14 cellular contexts compared by ENCODE assay signal in the genomic region with DNA sequence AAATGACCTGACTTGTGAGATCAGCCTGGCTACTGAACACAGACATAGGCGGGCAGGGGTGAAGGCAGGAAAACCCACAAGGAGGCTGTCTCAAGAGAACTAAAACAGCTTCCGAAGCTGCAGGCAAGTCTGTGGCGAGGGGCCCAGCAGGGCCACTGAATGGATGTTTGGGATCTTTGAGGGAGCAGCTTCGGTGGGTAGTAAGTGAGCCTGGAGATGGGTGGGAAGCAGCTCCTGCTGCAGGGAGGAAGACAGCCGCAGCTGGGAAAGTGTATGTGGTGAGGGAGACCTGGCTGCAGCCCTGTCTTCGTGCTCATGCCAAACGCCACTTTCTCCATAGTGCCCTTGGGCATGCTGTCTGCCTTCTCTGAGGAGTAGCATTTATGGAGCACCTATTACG. TPM values are rescaled to one million over a fixed set of nuclear protein-coding genes. Genes with fewer than 3 reads are reported as not detected.
DNase-seq lines count a peak whose midpoint lies in the region; ATAC-seq, FAIRE-seq and TF ChIP-seq lines count a peak whose summit lies in the region.
"Had no signal": no experiment of that assay in that cellular context is flagged by ENCODE, and none has a peak within 500 bp of the region (broad histone marks: within the 10 kb centered on the region; RNA-seq: fewer than 3 reads in every experiment).

No MANE protein-coding gene starts in this region.

- peak overlapping the region; percentile 54 for H3K27ac Mint-ChIP-seq in endothelial cell (ENCODE audit: unreplicated experiment)
- peak overlapping the region in 1 of 2 donors; percentile 20 for H3K27ac Mint-ChIP-seq in stimulated activated naive CD8-positive, alpha-beta T cell treated with anti-CD3 and anti-CD28 coated beads, Interleukin-15, amount 100 ng/mL, for 72 hours

- CTCF ChIA-PET in HepG2 (lab: Yijun Ruan, JAX; ENCODE audit: low intra/inter-chr PET ratio, low total read pairs), result no interaction called here

- H3K9ac ChIP-seq in HepG2 (ENCODE audit: insufficient read depth, low read depth, low read length), result no peak overlapping the region

- no TSS peak for BruUV-seq in HepG2 (replicated peaks; lab: Mats Ljungman, UMichigan)

- no peak for DNase-seq in HepG2 (ENCODE audit: low spot score)
- DNase-seq in right lobe of liver, result no peak
- no peak for DNase-seq in endothelial cell (ENCODE audit: low spot score)
- DNase-seq in stimulated activated naive CD8-positive, alpha-beta T cell treated with anti-CD3 and anti-CD28 coated beads, Interleukin-15, amount 100 ng/mL, for 72 hours, result no peak
- no peak for DNase-seq in cerebellar nuclear complex (lab: John Stamatoyannopoulos, UW)
- no peak for DNase-seq in DMS53 treated with DMSO at 0.1 percent for 48 hours (lab: John Stamatoyannopoulos, UW; ENCODE audit: unreplicated experiment)
- DNase-seq in NK-92 (lab: John Stamatoyannopoulos, UW; ENCODE audit: unreplicated experiment), result no peak
- DNase-seq: activated CD8-positive, alpha-beta memory T cell treated with anti-CD3 and anti-CD28 coated beads for 24 hours; midbrain; NCI-H2081; stimulated activated CD4-positive, alpha-beta T cell treated with anti-CD3 and anti-CD28 coated beads, Interleukin-4, amount 100 ng/mL, for 1 hour; T-cell had no signal

- H4K20me1 ChIP-seq in HepG2 (ENCODE audit: insufficient read depth, low read length), result peaks cover 13% of the 10 kb centered on the region; the same call in 1 of the 2 replicates

- no peak for TF ChIP-seq POLR2A in HepG2 (IDR thresholded peaks at IDR 0.05; ENCODE audit: insufficient read depth in 1 of 2, low read depth in 2 of 2, low read length in 2 of 2)
- TF ChIP-seq POLR2A in right lobe of liver (IDR thresholded peaks at IDR 0.05), result no peak

- peak overlapping the region; percentile 86 for H3K4me2 ChIP-seq in HepG2 (ENCODE audit: low read depth, low read length)

- H3K9me3 Mint-ChIP-seq in endothelial cell (ENCODE audit: unreplicated experiment), result no peaks in the 10 kb centered on the region
- peaks cover 0 to 6% of the 10 kb centered on the region in 2 donors for H3K9me3 Mint-ChIP-seq in stimulated activated naive CD8-positive, alpha-beta T cell treated with anti-CD3 and anti-CD28 coated beads, Interleukin-15, amount 100 ng/mL, for 72 hours
- H3K9me3 Mint-ChIP-seq: T-cell had no signal

- H3K27me3 ChIP-seq in HepG2 (ENCODE audit: control insufficient read depth in 1 of 2, insufficient read depth in 2 of 2, low read length in 2 of 2) (no peaks in the 10 kb centered on the region; a peak in 1 of 5 replicates), right lobe of liver (no peaks in the 10 kb centered on the region)

- no peak for TF ChIP-seq RAD21 in HepG2 (CRISPR knock-in tag; IDR thresholded peaks at IDR 0.05)

- in situ Hi-C loops in HepG2 (cut with HindIII; ENCODE audit: extremely low pct_ligation_motif_present, low pct_unique_long_range_greater_than_20kb), result no loop called here

- ATAC-seq in HepG2, result no peak
- ATAC-seq in right lobe of liver, result no peak
- ATAC-seq in stimulated activated naive CD8-positive, alpha-beta T cell treated with anti-CD3 and anti-CD28 coated beads, Interleukin-15, amount 100 ng/mL, for 72 hours, result no peak
- ATAC-seq: T-cell had no signal

- no peak for TF ChIP-seq CTCF in HepG2 (CRISPR knock-in tag; IDR thresholded peaks at IDR 0.05)
- TF ChIP-seq CTCF in right lobe of liver (IDR thresholded peaks at IDR 0.05), result no peak
- no peak for TF ChIP-seq CTCF in VCaP (conservative IDR thresholded peaks at IDR 0.05)
- no peak for TF ChIP-seq CTCF in endothelial cell (IDR thresholded peaks at IDR 0.05; ENCODE audit: unreplicated experiment)

- POLR2A ChIA-PET in HepG2 (lab: Yijun Ruan, JAX), result interaction anchor here (3.0 kb wide), 1 partner anchor 10 kb away, joined by 26 read pairs; a partner anchor contains a TSS

- WGBS in HepG2 (ENCODE audit: low lambda C conversion rate), result 92% methylated on average over 8 of the region's 8 CpGs
- WGBS in right lobe of liver (ENCODE audit: insufficient coverage, low coverage, low lambda C conversion rate, missing lambda C conversion rate), result 87% methylated on average over 3 of the region's 8 CpGs

- peak overlapping the region; percentile 53 for H3K4me3 Mint-ChIP-seq in endothelial cell (ENCODE audit: unreplicated experiment)
- H3K4me3 Mint-ChIP-seq in stimulated activated naive CD8-positive, alpha-beta T cell treated with anti-CD3 and anti-CD28 coated beads, Interleukin-15, amount 100 ng/mL, for 72 hours, result peak overlapping the region; percentile 94

- peaks cover 13% of the 10 kb centered on the region for H3K36me3 Mint-ChIP-seq in endothelial cell (ENCODE audit: low read depth, unreplicated experiment)

- H3K79me2 ChIP-seq in HepG2 (ENCODE audit: insufficient read depth, low read length), result peaks cover 50% of the 10 kb centered on the region

- peaks cover 3% of the 10 kb centered on the region for H3K27me3 Mint-ChIP-seq in endothelial cell (ENCODE audit: unreplicated experiment)
- H3K27me3 Mint-ChIP-seq in stimulated activated naive CD8-positive, alpha-beta T cell treated with anti-CD3 and anti-CD28 coated beads, Interleukin-15, amount 100 ng/mL, for 72 hours, result no peaks in the 10 kb centered on the region
- H3K27me3 Mint-ChIP-seq: T-cell had no signal

- H3K4me1 Mint-ChIP-seq in endothelial cell (ENCODE audit: unreplicated experiment), result peaks cover 33% of the 10 kb centered on the region
- peaks cover 49% of the 10 kb centered on the region for H3K4me1 Mint-ChIP-seq in stimulated activated naive CD8-positive, alpha-beta T cell treated with anti-CD3 and anti-CD28 coated beads, Interleukin-15, amount 100 ng/mL, for 72 hours

- intact Hi-C loops in HepG2 (cut with micrococcal nuclease; ENCODE audit: unreplicated experiment), result loop anchor here (1.0 to 2.0 kb wide), 2 partner anchors 11 to 35 kb away; no protein-coding TSS in a partner anchor
- intact Hi-C loops in right lobe of liver (cut with DNase I), result loop anchor here in 1 of 2 donors (5.0 kb wide), 1 partner anchor 57 kb away; no protein-coding TSS in a partner anchor

- H3K4me1 ChIP-seq in HepG2 (ENCODE audit: insufficient read depth, low read length), result peaks cover 41% of the 10 kb centered on the region
- H3K4me1 ChIP-seq in right lobe of liver, result peaks cover 0 to 18% (median 7%) of the 10 kb centered on the region in 4 donors

- peak overlapping the region; percentile 36 for H3K27ac ChIP-seq in HepG2 (ENCODE audit: extremely low read length, insufficient read depth, low read length)
- no peak overlapping the region for H3K27ac ChIP-seq in right lobe of liver
- peak overlapping the region; percentile 68 for H3K27ac ChIP-seq in VCaP
- H3K27ac ChIP-seq: C4-2B had no signal

- H3K36me3 ChIP-seq in HepG2 (replicated peaks in 1 of 2; ENCODE audit: control insufficient read depth in 1 of 2, insufficient read depth in 2 of 2, low read length in 2 of 2) (peaks cover 21 to 36% of the 10 kb centered on the region in 2 experiments), right lobe of liver (peaks cover 0 to 3% (median 0%) of the 10 kb centered on the region in 4 donors)

- FAIRE-seq in HepG2 (lab: Jason Lieb, UNC), result no peak

- H3K4me3 ChIP-seq in HepG2 (replicated peaks in 1 of 3; ENCODE audit: insufficient read depth in 1 of 3, low read depth in 2 of 3, low read length in 3 of 3) (peak overlapping the region in 2 of 3 experiments; percentile 26 to 41; a peak in 4 of 6 replicates), right lobe of liver (no peak overlapping the region)

- H3K9me3 ChIP-seq in HepG2 (ENCODE audit: low read length), result no peaks in the 10 kb centered on the region
- no peaks in the 10 kb centered on the region for H3K9me3 ChIP-seq in right lobe of liver

- no peak overlapping the region for H2AFZ ChIP-seq in HepG2 (ENCODE audit: low read length)

- TF ChIP-seq EP300 in HepG2 (IDR thresholded peaks at IDR 0.05; ENCODE audit: low read depth in 2 of 2, low read length in 2 of 2) (no peak), HepG2 (CRISPR knock-in tag; IDR thresholded peaks at IDR 0.05; ENCODE audit: borderline replicate concordance) (no peak)

RNA-seq across cellular contexts. Expression of a gene that starts 3.4 kb away (rescaled TPM):
- total RNA-seq in HepG2 (2016; rRNA removed; fragmentation: Illumina TruSeq; extraction: Trizol) (37.6 and 46.6 TPM in 2 replicates), right lobe of liver (10 to 100 TPM in 2 of 6 experiments, 1 to 10 TPM in 4; 4.9 to 17.8 (median 8.6) TPM), endothelial cell (ENCODE audit: unreplicated experiment) (15.5 TPM)
- 9.1 and 11.2 TPM in 2 replicates for total RNA-seq in HepG2 (2016; cell fraction: cytosol; rRNA removed; fragmentation: Illumina TruSeq; extraction: Trizol; ENCODE audit: low read depth)
- total RNA-seq in HepG2 (2016; cell fraction: insoluble cytoplasmic fraction; rRNA removed; fragmentation: Illumina TruSeq; extraction: Trizol), result 39.4 and 39.7 TPM in 2 replicates
- total RNA-seq in HepG2 (2016; cell fraction: membrane; rRNA removed; fragmentation: Illumina TruSeq; extraction: Trizol), result 22.6 and 23.6 TPM in 2 replicates
- 28.6 and 33.4 TPM in 2 replicates for total RNA-seq in HepG2 (2016; cell fraction: nucleus; rRNA removed; fragmentation: Illumina TruSeq; extraction: Trizol)
- 33.8 and 34.4 TPM in 2 replicates for polyA plus RNA-seq in HepG2 (2011; rRNA removed)
- polyA plus RNA-seq in HepG2 (2011; cell fraction: cytosol; rRNA removed), result 20.2 and 30.1 TPM in 2 replicates
- polyA plus RNA-seq in HepG2 (2011; cell fraction: nucleus; rRNA removed), result 36.2 and 51.2 TPM in 2 replicates
- polyA plus RNA-seq in HepG2 (2012), result 25.4 and 41.0 TPM in 2 replicates
- polyA plus RNA-seq in HepG2 (2016; cell fraction: cytosol; fragmentation: Illumina TruSeq; extraction: Trizol; ENCODE audit: low read depth), result 24.5 and 27.7 TPM in 2 replicates
- 95.3 and 116 TPM in 2 replicates for polyA plus RNA-seq in HepG2 (2016; cell fraction: insoluble cytoplasmic fraction; fragmentation: Illumina TruSeq; extraction: Trizol; ENCODE audit: low read depth)
- 36.9 and 39.7 TPM in 2 replicates for polyA plus RNA-seq in HepG2 (2016; cell fraction: membrane; fragmentation: Illumina TruSeq; extraction: Trizol; ENCODE audit: low read depth)
- 84.0 and 92.6 TPM in 2 replicates for polyA plus RNA-seq in HepG2 (2016; cell fraction: nucleus; fragmentation: Illumina TruSeq; extraction: Trizol; ENCODE audit: insufficient read depth, low read depth)
- polyA minus RNA-seq in HepG2 (2011; rRNA and poly(A)+ RNA removed; ENCODE audit: low replicate concordance), result 28.0 and 49.7 TPM in 2 replicates
- polyA minus RNA-seq in HepG2 (2011; cell fraction: cytosol; rRNA and poly(A)+ RNA removed), result 12.4 and 17.5 TPM in 2 replicates
- polyA minus RNA-seq in HepG2 (2011; cell fraction: nucleus; rRNA and poly(A)+ RNA removed), result 11.7 and 14.2 TPM in 2 replicates

RNA-seq across cellular contexts. Expression of a gene that starts 10.4 kb away (rescaled TPM):
- total RNA-seq in HepG2 (2016; rRNA removed; fragmentation: Illumina TruSeq; extraction: Trizol) (1.0 and 2.5 TPM in 2 replicates), right lobe of liver (under 1 TPM in 5 of 6 experiments, not detected in 1; 0.07 to 0.18 (median 0.12) TPM), endothelial cell (ENCODE audit: unreplicated experiment) (not detected)
- total RNA-seq in HepG2 (2016; cell fraction: cytosol; rRNA removed; fragmentation: Illumina TruSeq; extraction: Trizol; ENCODE audit: low read depth), result 0.40 and 0.53 TPM in 2 replicates
- total RNA-seq in HepG2 (2016; cell fraction: insoluble cytoplasmic fraction; rRNA removed; fragmentation: Illumina TruSeq; extraction: Trizol), result 1.1 and 2.4 TPM in 2 replicates
- 1.1 and 1.3 TPM in 2 replicates for total RNA-seq in HepG2 (2016; cell fraction: membrane; rRNA removed; fragmentation: Illumina TruSeq; extraction: Trizol)
- 1.8 and 2.0 TPM in 2 replicates for total RNA-seq in HepG2 (2016; cell fraction: nucleus; rRNA removed; fragmentation: Illumina TruSeq; extraction: Trizol)
- polyA plus RNA-seq in HepG2 (2011; rRNA removed), result 1.9 and 2.1 TPM in 2 replicates
- polyA plus RNA-seq in HepG2 (2011; cell fraction: cytosol; rRNA removed), result 1.9 and 2.2 TPM in 2 replicates
- 1.7 and 1.8 TPM in 2 replicates for polyA plus RNA-seq in HepG2 (2011; cell fraction: nucleus; rRNA removed)
- polyA plus RNA-seq in HepG2 (2012), result 1.7 and 2.1 TPM in 2 replicates
- 0.24 and 0.38 TPM in 2 replicates for polyA plus RNA-seq in HepG2 (2016; cell fraction: cytosol; fragmentation: Illumina TruSeq; extraction: Trizol; ENCODE audit: low read depth)
- 1.1 and 1.2 TPM in 2 replicates for polyA plus RNA-seq in HepG2 (2016; cell fraction: insoluble cytoplasmic fraction; fragmentation: Illumina TruSeq; extraction: Trizol; ENCODE audit: low read depth)
- 0.70 and 0.73 TPM in 2 replicates for polyA plus RNA-seq in HepG2 (2016; cell fraction: membrane; fragmentation: Illumina TruSeq; extraction: Trizol; ENCODE audit: low read depth)
- polyA plus RNA-seq in HepG2 (2016; cell fraction: nucleus; fragmentation: Illumina TruSeq; extraction: Trizol; ENCODE audit: insufficient read depth, low read depth), result 2.8 and 3.2 TPM in 2 replicates
- 9.7 TPM in 1 of 2 replicates, not detected in the other for polyA minus RNA-seq in HepG2 (2011; rRNA and poly(A)+ RNA removed; ENCODE audit: low replicate concordance)
- polyA minus RNA-seq in HepG2 (2011; cell fraction: cytosol; rRNA and poly(A)+ RNA removed), result 2.4 and 3.0 TPM in 2 replicates
- 0.64 and 0.99 TPM in 2 replicates for polyA minus RNA-seq in HepG2 (2011; cell fraction: nucleus; rRNA and poly(A)+ RNA removed)

RNA-seq across cellular contexts. Expression of a gene that starts 22.0 kb away (rescaled TPM):
- total RNA-seq in HepG2 (2016; rRNA removed; fragmentation: Illumina TruSeq; extraction: Trizol) (not detected in 2 replicates), right lobe of liver (not detected), endothelial cell (ENCODE audit: unreplicated experiment) (not detected)
- total RNA-seq in HepG2 (2016; cell fraction: cytosol; rRNA removed; fragmentation: Illumina TruSeq; extraction: Trizol; ENCODE audit: low read depth), result not detected in 2 replicates
- total RNA-seq in HepG2 (2016; cell fraction: insoluble cytoplasmic fraction; rRNA removed; fragmentation: Illumina TruSeq; extraction: Trizol), result not detected in 2 replicates
- total RNA-seq in HepG2 (2016; cell fraction: membrane; rRNA removed; fragmentation: Illumina TruSeq; extraction: Trizol), result not detected in 2 replicates
- total RNA-seq in HepG2 (2016; cell fraction: nucleus; rRNA removed; fragmentation: Illumina TruSeq; extraction: Trizol), result not detected in 2 replicates
- 0.16 and 0.26 TPM in 2 replicates for polyA plus RNA-seq in HepG2 (2011; rRNA removed)
- polyA plus RNA-seq in HepG2 (2011; cell fraction: cytosol; rRNA removed), result 0.05 and 0.25 TPM in 2 replicates
- polyA plus RNA-seq in HepG2 (2011; cell fraction: nucleus; rRNA removed), result 0.82 and 1.1 TPM in 2 replicates
- not detected in 2 replicates for polyA plus RNA-seq in HepG2 (2012)
- not detected in 2 replicates for polyA plus RNA-seq in HepG2 (2016; cell fraction: cytosol; fragmentation: Illumina TruSeq; extraction: Trizol; ENCODE audit: low read depth)
- polyA plus RNA-seq in HepG2 (2016; cell fraction: insoluble cytoplasmic fraction; fragmentation: Illumina TruSeq; extraction: Trizol; ENCODE audit: low read depth), result not detected in 2 replicates
- polyA plus RNA-seq in HepG2 (2016; cell fraction: membrane; fragmentation: Illumina TruSeq; extraction: Trizol; ENCODE audit: low read depth), result not detected in 2 replicates
- polyA plus RNA-seq in HepG2 (2016; cell fraction: nucleus; fragmentation: Illumina TruSeq; extraction: Trizol; ENCODE audit: insufficient read depth, low read depth), result not detected in 2 replicates
- polyA minus RNA-seq in HepG2 (2011; rRNA and poly(A)+ RNA removed; ENCODE audit: low replicate concordance), result not detected in 2 replicates
- polyA minus RNA-seq in HepG2 (2011; cell fraction: cytosol; rRNA and poly(A)+ RNA removed), result not detected in 2 replicates
- polyA minus RNA-seq in HepG2 (2011; cell fraction: nucleus; rRNA and poly(A)+ RNA removed), result not detected in 2 replicates

Comparison
In these comparisons a context has a peak if more than half of its experiments do, and no peak if none do; other contexts are left out.
1. H3K27ac ChIP-seq: peak in HepG2 (single experiment) and VCaP (single experiment); none in right lobe of liver (0 of 3).
2. H3K4me3 ChIP-seq: peak in HepG2 (2 of 3); none in right lobe of liver (0 of 3).